Comparison of ENCODE assay signal across 8 cellular contexts in genomic region chr11:49283282-49283681, GRCh38.
DNase-seq lines count a peak whose midpoint lies in the region; ATAC-seq and TF ChIP-seq lines count a peak whose summit lies in the region.
"Not testable (repeated sequence)": the region's sequence is repeated elsewhere in the genome, so short reads cannot be mapped to it uniquely, and the experiment has no call there.

No MANE protein-coding gene starts in this region.

- not testable (repeated sequence) for H3K27me3 Mint-ChIP-seq in type B pancreatic cell

- H3K9me3 ChIP-seq in lower lobe of right lung: not testable (repeated sequence)

- peak; percentile 3 for DNase-seq in DMS79 (lab: John Stamatoyannopoulos, UW)
- peak; percentile 55 for DNase-seq in NCI-H1105 treated with DMSO at 0.1 percent for 48 hours (lab: John Stamatoyannopoulos, UW)
- DNase-seq in NCI-H510A (lab: John Stamatoyannopoulos, UW): peak; percentile 15
- peak; percentile 1 for DNase-seq in NCI-H82 treated with DMSO at 0.1 percent for 48 hours (lab: John Stamatoyannopoulos, UW; ENCODE audit: unreplicated experiment)
- DNase-seq in lower lobe of right lung; type B pancreatic cell (ENCODE audit: extremely low spot score, unreplicated experiment): not testable (repeated sequence)

- H3K9me3 Mint-ChIP-seq in type B pancreatic cell: not testable (repeated sequence)

- not testable (repeated sequence) for H3K27ac Mint-ChIP-seq in type B pancreatic cell

- intact Hi-C loops in lower lobe of right lung (cut with DNase I): not testable (repeated sequence)

- ATAC-seq in esophagus mucosa (peak; percentile 74), lower lobe of right lung (peak; percentile 92 to 95)

- H3K4me1 Mint-ChIP-seq in type B pancreatic cell (ENCODE audit: unreplicated experiment): not testable (repeated sequence)

- peak overlapping the region; percentile 59 for H3K4me3 Mint-ChIP-seq in type B pancreatic cell

- H3K27ac ChIP-seq in 22Rv1: peak overlapping the region; percentile 67
- H3K27ac ChIP-seq in lower lobe of right lung: not testable (repeated sequence)

- TF ChIP-seq CTCF in 22Rv1 (IDR thresholded peaks at IDR 0.05); lower lobe of right lung (IDR thresholded peaks at IDR 0.05); type B pancreatic cell (conservative IDR thresholded peaks at IDR 0.05): not testable (repeated sequence)

- not testable (repeated sequence) for H3K36me3 ChIP-seq in lower lobe of right lung

- not testable (repeated sequence) for H3K4me3 ChIP-seq in lower lobe of right lung

- H3K27me3 ChIP-seq in lower lobe of right lung (ENCODE audit: low read depth): not testable (repeated sequence)

- not testable (repeated sequence) for H3K4me1 ChIP-seq in lower lobe of right lung

- not testable (repeated sequence) for H3K36me3 Mint-ChIP-seq in type B pancreatic cell
